Comparison of ENCODE assay signal across 31 cellular contexts in genomic region chr3:6622712-6623111, GRCh38.
"Had no signal": no experiment of that assay in that cellular context is flagged by ENCODE, and none has a peak within 500 bp of the region (broad histone marks: within the 10 kb centered on the region; RNA-seq: fewer than 3 reads in every experiment).

No MANE protein-coding gene starts in this region.

- H3K36me3 ChIP-seq: adrenal gland, ascending aorta, brain microvascular endothelial cell, breast epithelium, cardiac muscle cell had no signal

- ATAC-seq: activated naive CD4-positive, alpha-beta T cell treated with anti-CD3 and anti-CD28 coated beads, Interleukin-2, amount 50 U/mL, for 72 hours; activated naive CD8-positive, alpha-beta T cell treated with anti-CD3 and anti-CD28 coated beads, Interleukin-2, amount 50 U/mL, for 24 hours; activated T-cell treated with anti-CD3 and anti-CD28 coated beads, Interleukin-2, amount 50 U/mL, for 4 hours; activated T-cell treated with anti-CD3 and anti-CD28 coated beads, Interleukin-2, amount 50 U/mL, for 72 hours; activated T-helper 17 cell treated with anti-CD3 and anti-CD28 coated beads, Interleukin-2, amount 50 U/mL, for 72 hours; body of pancreas had no signal

- H3K27ac ChIP-seq: adrenal gland, ascending aorta, body of pancreas, brain microvascular endothelial cell, breast epithelium, cardiac muscle cell had no signal

- H3K4me3 ChIP-seq: adrenal gland, ascending aorta, body of pancreas, breast epithelium, cardiac muscle cell had no signal

- H3K9me3 ChIP-seq: adrenal gland, ascending aorta, body of pancreas, breast epithelium had no signal

- H3K27me3 ChIP-seq: adrenal gland, ascending aorta, body of pancreas, brain microvascular endothelial cell, breast epithelium, cardiac muscle cell had no signal

- DNase-seq: activated effector memory CD4-positive, alpha-beta T cell treated with anti-CD3 and anti-CD28 coated beads, Interleukin-2, amount 50 U/mL, for 16 hours; activated effector memory CD4-positive, alpha-beta T cell treated with Interleukin-2 at 50 U/mL for 16 hours; activated gamma-delta T cell; activated gamma-delta T cell treated with Interleukin-2 at 50 U/mL for 16 hours; activated naive CD4-positive, alpha-beta T cell; activated naive CD4-positive, alpha-beta T cell treated with anti-CD3 and anti-CD28 coated beads for 36 hours; activated naive CD4-positive, alpha-beta T cell treated with anti-CD3 and anti-CD28 coated beads, Interleukin-2, amount 10 ng/mL, durations not matched to agents 7 days and 5 days; activated naive CD4-positive, alpha-beta T cell treated with anti-CD3 and anti-CD28 coated beads, Interleukin-2, amount 50 U/mL, for 16 hours; activated naive CD4-positive, alpha-beta T cell treated with Interleukin-2 at 50 U/mL for 16 hours; activated naive CD8-positive, alpha-beta T cell treated with anti-CD3 and anti-CD28 coated beads for 36 hours; activated naive CD8-positive, alpha-beta T cell treated with anti-CD3 and anti-CD28 coated beads, Interleukin-2, amount 10 ng/mL, durations not matched to agents 7 days and 5 days; activated naive CD8-positive, alpha-beta T cell treated with anti-CD3 and anti-CD28 coated beads, Interleukin-2, amount 50 U/mL, for 24 hours; activated T-cell treated with anti-CD3 and anti-CD28 coated beads, Interleukin-2, amount 50 U/mL, for 24 hours; activated T-cell treated with anti-CD3 and anti-CD28 coated beads, Interleukin-2, amount 50 U/mL, for 4 hours; activated T-cell treated with anti-CD3 and anti-CD28 coated beads, Interleukin-2, amount 50 U/mL, for 48 hours; activated T-cell treated with anti-CD3 and anti-CD28 coated beads, Interleukin-2, amount 50 U/mL, for 72 hours; adrenal gland; amniotic stem cell; amygdala; anterior cingulate cortex; aorta; body of pancreas; brain microvascular endothelial cell; caudate nucleus; central memory CD4-positive, alpha-beta T cell; cerebellar nuclear complex had no signal
